In the genomic region with DNA sequence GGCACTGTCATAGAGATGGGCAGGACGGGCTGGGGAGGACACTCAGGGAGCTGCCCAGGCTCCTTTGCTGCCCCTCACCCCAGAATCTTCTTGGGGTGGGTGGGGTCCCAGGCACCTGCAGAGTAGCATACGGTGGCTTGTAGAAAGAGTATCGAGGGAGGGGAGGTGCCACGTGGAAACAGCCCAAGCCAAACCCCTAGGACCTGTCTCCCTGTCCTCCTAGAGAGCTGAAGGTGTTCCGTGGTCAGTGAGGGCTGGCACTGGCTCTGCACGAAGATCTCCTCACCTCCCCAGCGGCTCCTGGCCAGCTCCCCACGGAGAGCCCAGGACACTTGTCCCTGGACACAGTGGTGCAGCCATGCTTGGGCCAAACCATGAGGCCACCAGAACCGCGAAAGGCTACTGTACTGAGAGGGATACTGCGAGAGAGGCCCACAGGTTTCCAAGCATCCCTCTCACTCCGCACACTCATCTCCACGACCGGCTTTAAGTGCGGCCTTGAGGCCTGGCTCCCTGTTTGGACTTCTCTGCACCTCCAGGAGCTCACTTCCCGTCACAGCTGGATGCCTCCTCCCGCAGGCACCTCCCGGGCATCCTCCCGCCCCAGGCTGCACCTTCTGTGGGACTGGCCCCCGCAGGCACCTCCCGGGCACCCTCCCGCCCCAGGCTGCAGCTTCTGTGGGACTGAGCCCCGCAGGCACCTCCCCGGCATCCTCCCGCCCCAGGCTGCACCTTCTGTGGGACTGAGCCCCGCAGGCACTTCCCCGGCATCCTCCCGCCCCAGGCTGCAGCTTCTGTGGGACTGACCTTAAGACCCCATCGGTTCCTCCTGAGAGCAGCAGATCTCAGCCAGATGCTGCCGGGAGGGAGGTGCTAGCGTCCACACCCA, we compare ENCODE assay signal across 2 cellular contexts.
TF ChIP-seq lines count a peak whose summit lies in the region.

No MANE protein-coding gene starts in this region.

TF ChIP-seq in WTC11, 78 proteins besides CTCF, POLR2A, EP300 and RAD21:
- TF ChIP-seq TEAD4 (CRISPR knock-in tag; IDR thresholded peaks at IDR 0.05), result no peak
- TF ChIP-seq, protein P1, sequence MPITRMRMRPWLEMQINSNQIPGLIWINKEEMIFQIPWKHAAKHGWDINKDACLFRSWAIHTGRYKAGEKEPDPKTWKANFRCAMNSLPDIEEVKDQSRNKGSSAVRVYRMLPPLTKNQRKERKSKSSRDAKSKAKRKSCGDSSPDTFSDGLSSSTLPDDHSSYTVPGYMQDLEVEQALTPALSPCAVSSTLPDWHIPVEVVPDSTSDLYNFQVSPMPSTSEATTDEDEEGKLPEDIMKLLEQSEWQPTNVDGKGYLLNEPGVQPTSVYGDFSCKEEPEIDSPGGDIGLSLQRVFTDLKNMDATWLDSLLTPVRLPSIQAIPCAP (CRISPR knock-in tag; IDR thresholded peaks at IDR 0.05), result no peak
- TF ChIP-seq, protein P2, sequence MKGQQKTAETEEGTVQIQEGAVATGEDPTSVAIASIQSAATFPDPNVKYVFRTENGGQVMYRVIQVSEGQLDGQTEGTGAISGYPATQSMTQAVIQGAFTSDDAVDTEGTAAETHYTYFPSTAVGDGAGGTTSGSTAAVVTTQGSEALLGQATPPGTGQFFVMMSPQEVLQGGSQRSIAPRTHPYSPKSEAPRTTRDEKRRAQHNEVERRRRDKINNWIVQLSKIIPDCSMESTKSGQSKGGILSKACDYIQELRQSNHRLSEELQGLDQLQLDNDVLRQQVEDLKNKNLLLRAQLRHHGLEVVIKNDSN (CRISPR knock-in tag; IDR thresholded peaks at IDR 0.05), result no peak
- TF ChIP-seq NR2C2 (CRISPR knock-in tag; IDR thresholded peaks at IDR 0.05), result no peak

TF ChIP-seq in HepG2, 621 proteins besides CTCF, POLR2A, EP300 and RAD21:
- no peak for TF ChIP-seq PAX8 (CRISPR knock-in tag; IDR thresholded peaks at IDR 0.05; ENCODE audit: borderline replicate concordance)
- TF ChIP-seq RBFOX2 (IDR thresholded peaks at IDR 0.05; ENCODE audit: low read depth, low read length), result peak; percentile 24; the same call in 1 of the 2 replicates
- TF ChIP-seq ZNF678 (CRISPR knock-in tag; IDR thresholded peaks at IDR 0.05), result 0 out of 2 replicates have a peak, but pooled peaks have one; percentile 4
- no peak for TF ChIP-seq MEIS1 (CRISPR knock-in tag; IDR thresholded peaks at IDR 0.05; ENCODE audit: borderline replicate concordance)
- TF ChIP-seq CCDC6 (CRISPR knock-in tag; IDR thresholded peaks at IDR 0.05), result 0 out of 2 replicates have a peak, but pooled peaks have one; percentile 11
- TF ChIP-seq ZBTB38 (CRISPR knock-in tag; IDR thresholded peaks at IDR 0.05), result 0 out of 2 replicates have a peak, but pooled peaks have one; percentile 45
- TF ChIP-seq, protein P3, sequence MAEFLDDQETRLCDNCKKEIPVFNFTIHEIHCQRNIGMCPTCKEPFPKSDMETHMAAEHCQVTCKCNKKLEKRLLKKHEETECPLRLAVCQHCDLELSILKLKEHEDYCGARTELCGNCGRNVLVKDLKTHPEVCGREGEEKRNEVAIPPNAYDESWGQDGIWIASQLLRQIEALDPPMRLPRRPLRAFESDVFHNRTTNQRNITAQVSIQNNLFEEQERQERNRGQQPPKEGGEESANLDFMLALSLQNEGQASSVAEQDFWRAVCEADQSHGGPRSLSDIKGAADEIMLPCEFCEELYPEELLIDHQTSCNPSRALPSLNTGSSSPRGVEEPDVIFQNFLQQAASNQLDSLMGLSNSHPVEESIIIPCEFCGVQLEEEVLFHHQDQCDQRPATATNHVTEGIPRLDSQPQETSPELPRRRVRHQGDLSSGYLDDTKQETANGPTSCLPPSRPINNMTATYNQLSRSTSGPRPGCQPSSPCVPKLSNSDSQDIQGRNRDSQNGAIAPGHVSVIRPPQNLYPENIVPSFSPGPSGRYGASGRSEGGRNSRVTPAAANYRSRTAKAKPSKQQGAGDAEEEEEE (CRISPR knock-in tag; IDR thresholded peaks at IDR 0.05; ENCODE audit: borderline replicate concordance), result no peak
- TF ChIP-seq AGO2 (optimal IDR thresholded peaks at IDR 0.05; ENCODE audit: low read depth, low read length), result peak; percentile 40
- TF ChIP-seq SP4 (CRISPR knock-in tag; IDR thresholded peaks at IDR 0.05), result 0 out of 2 replicates have a peak, but pooled peaks have one; percentile 42
